ENCODE assay signal across 8 cellular contexts in the genomic region with DNA sequence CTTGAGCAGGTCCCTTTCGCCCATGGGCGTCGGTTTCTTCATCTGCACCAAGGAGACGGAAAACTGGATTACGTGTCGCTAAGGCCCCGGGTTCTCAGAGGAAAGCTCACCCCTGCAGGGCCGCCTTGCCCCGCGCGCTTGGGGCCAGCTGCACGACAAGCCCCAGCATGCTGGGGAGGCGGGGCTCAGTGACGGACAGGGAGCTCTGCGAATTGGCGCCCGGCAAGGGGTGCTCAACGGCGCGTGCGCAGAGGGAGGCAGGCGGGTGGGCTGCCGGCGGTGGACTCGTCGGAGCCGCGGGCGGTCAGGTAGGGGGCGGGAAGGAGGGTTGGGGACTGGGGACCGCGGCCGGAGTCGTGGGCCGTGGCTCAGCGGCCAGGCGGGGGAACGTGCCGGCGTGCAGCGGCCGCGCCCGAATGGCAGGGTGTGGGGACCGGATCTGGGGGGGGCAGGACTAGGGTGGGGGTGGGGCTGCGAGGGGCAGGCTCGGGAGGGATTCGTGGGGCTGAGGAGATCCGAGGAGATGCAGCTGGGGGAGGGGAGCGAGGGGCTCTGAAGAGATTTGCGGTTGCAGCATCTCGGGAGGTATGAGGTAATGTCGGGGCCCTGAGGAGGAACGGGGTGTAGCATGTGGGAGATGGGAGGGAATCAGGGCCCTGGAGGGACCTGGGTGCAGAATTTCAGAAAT. TPM values are rescaled to one million over a fixed set of nuclear protein-coding genes. Genes with fewer than 3 reads are reported as not detected.
DNase-seq lines count a peak whose midpoint lies in the region; ATAC-seq and TF ChIP-seq lines count a peak whose summit lies in the region.

A gene with protein sequence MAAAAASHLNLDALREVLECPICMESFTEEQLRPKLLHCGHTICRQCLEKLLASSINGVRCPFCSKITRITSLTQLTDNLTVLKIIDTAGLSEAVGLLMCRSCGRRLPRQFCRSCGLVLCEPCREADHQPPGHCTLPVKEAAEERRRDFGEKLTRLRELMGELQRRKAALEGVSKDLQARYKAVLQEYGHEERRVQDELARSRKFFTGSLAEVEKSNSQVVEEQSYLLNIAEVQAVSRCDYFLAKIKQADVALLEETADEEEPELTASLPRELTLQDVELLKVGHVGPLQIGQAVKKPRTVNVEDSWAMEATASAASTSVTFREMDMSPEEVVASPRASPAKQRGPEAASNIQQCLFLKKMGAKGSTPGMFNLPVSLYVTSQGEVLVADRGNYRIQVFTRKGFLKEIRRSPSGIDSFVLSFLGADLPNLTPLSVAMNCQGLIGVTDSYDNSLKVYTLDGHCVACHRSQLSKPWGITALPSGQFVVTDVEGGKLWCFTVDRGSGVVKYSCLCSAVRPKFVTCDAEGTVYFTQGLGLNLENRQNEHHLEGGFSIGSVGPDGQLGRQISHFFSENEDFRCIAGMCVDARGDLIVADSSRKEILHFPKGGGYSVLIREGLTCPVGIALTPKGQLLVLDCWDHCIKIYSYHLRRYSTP (plus strand): TSS at position 232 of the 688 bp plus-strand sequence. CDS start 10,438 bp downstream, outside the sequence.

- H3K14ac ChIP-seq in trophoblast cell (ENCODE audit: low read length), result peak within 1 kb of the TSS; percentile 75

- peak within 1 kb of the TSS; percentile 87 for H3K18ac ChIP-seq in trophoblast cell (ENCODE audit: low read length)

- no peak within 1 kb of the TSS for H2BK5ac ChIP-seq in trophoblast cell (ENCODE audit: low read depth, low read length, poor library complexity)

- peaks cover 3% of the 10 kb centered on the region for H3K4me1 ChIP-seq in cardiac muscle cell (ENCODE audit: low read depth)
- peaks cover 9 to 13% of the 10 kb centered on the region in 2 experiments for H3K4me1 ChIP-seq in trophoblast cell (ENCODE audit: control insufficient read depth in 1 of 2, insufficient read depth in 2 of 2, low read length in 2 of 2)
- H3K4me1 ChIP-seq in tibial artery, result peaks cover 0 to 42% (median 13%) of the 10 kb centered on the region in 4 donors

- peak within 1 kb of the TSS; percentile 16 for H3K4ac ChIP-seq in trophoblast cell (ENCODE audit: low read depth, low read length)

- H3K79me2 ChIP-seq in trophoblast cell (ENCODE audit: control insufficient read depth, insufficient read depth, low read length, poor library complexity), result peaks cover 6% of the 10 kb centered on the region

- H2BK12ac ChIP-seq in trophoblast cell (ENCODE audit: low read length), result peak within 1 kb of the TSS; percentile 3

- peak within 1 kb of the TSS; percentile 18 for H2AK5ac ChIP-seq in trophoblast cell (ENCODE audit: low read length)

- TF ChIP-seq CTCF in GM10266 (IDR thresholded peaks at IDR 0.05; ENCODE audit: control insufficient read depth, insufficient read depth, low read depth, missing control alignments), result no peak
- TF ChIP-seq CTCF in cardiac muscle cell (IDR thresholded peaks at IDR 0.05; ENCODE audit: low read depth, low read length), result no peak
- TF ChIP-seq CTCF in tibial artery (IDR thresholded peaks at IDR 0.05), result no peak

- peak within 1 kb of the TSS; percentile 58 for H4K91ac ChIP-seq in trophoblast cell (ENCODE audit: low read depth, low read length)

- peak within 1 kb of the TSS; percentile 88 for H4K8ac ChIP-seq in trophoblast cell (ENCODE audit: low read depth, low read length)

- peak; percentile 99 for ATAC-seq in HG02571 (IDR thresholded peaks at IDR 0.05; ENCODE audit: unreplicated experiment)

- WGBS in trophoblast cell (ENCODE audit: extremely low coverage, insufficient coverage, insufficient read length), result no CpG with 5 or more reads among the region's 54 CpGs

- peak within 1 kb of the TSS; percentile 21 for H2BK120ac ChIP-seq in trophoblast cell (ENCODE audit: insufficient read depth, low read length, poor library complexity)

- H3K4me3 ChIP-seq in cardiac muscle cell, result peak within 1 kb of the TSS; percentile 66
- peak within 1 kb of the TSS; percentile 87 for H3K4me3 ChIP-seq in trophoblast cell (ENCODE audit: low read depth, low read length)
- peak within 1 kb of the TSS; percentile 81 to 82 for H3K4me3 ChIP-seq in tibial artery

- no peaks in the 10 kb centered on the region for H3K9me3 ChIP-seq in cardiac muscle cell (ENCODE audit: low read depth)
- no peaks in the 10 kb centered on the region for H3K9me3 ChIP-seq in trophoblast cell (ENCODE audit: insufficient read depth, low read depth, low read length)
- no peaks in the 10 kb centered on the region for H3K9me3 ChIP-seq in tibial artery

- H3K23ac ChIP-seq in trophoblast cell (ENCODE audit: low read length), result no peak within 1 kb of the TSS

- peak within 1 kb of the TSS; percentile 88 for H3K4me2 ChIP-seq in trophoblast cell (ENCODE audit: low read length)

- peaks cover 2% of the 10 kb centered on the region for H3K79me1 ChIP-seq in trophoblast cell (ENCODE audit: low read length)

- H2AFZ ChIP-seq in trophoblast cell (ENCODE audit: insufficient read depth, low read length, poor library complexity), result peak within 1 kb of the TSS; percentile 9

- H3K27me3 ChIP-seq in cardiac muscle cell (no peaks in the 10 kb centered on the region), trophoblast cell (ENCODE audit: insufficient read depth, low read length) (no peaks in the 10 kb centered on the region), tibial artery (no peaks in the 10 kb centered on the region)

- peak within 1 kb of the TSS; percentile 21 for H4K12ac ChIP-seq in trophoblast cell (ENCODE audit: low read depth, low read length)

- DNase-seq in GM10266 (ENCODE audit: extremely low spot score) (peak; percentile 93), NCI-H1092 treated with DMSO at 0.1 percent for 48 hours (lab: John Stamatoyannopoulos, UW) (peak; percentile 91), SW480 (ENCODE audit: low spot score) (peak; percentile 78), cardiac muscle cell (ENCODE audit: low read depth in 1 of 2, low spot score in 1 of 2) (peak; percentile 92 to 95), trophoblast cell (peak; percentile 80 to 91), tibial artery (peak; percentile 90 to 94)
- DNase-seq in activated naive CD8-positive, alpha-beta T cell treated with anti-CD3 and anti-CD28 coated beads, Interleukin-2, amount 50 U/mL, for 16 hours (ENCODE audit: low read depth, low spot score), result peak; percentile 89

- H3K27ac ChIP-seq in cardiac muscle cell (no peak within 1 kb of the TSS), trophoblast cell (ENCODE audit: low read depth, low read length) (no peak within 1 kb of the TSS), tibial artery (peak within 1 kb of the TSS; percentile 74 to 85)

- H3K36me3 ChIP-seq in cardiac muscle cell (no peaks in the 10 kb centered on the region), trophoblast cell (ENCODE audit: control insufficient read depth in 1 of 2, insufficient read depth in 2 of 2, low read length in 2 of 2) (no peaks in the 10 kb centered on the region), tibial artery (no peaks in the 10 kb centered on the region)

- H3K9ac ChIP-seq in trophoblast cell (ENCODE audit: low read length), result peak within 1 kb of the TSS; percentile 86

- intact Hi-C loops in tibial artery (cut with DNase I; ENCODE audit: low total_unique reads), result no loop called here

RNA-seq across cellular contexts. Expression of the gene that starts here (rescaled TPM):
- 14.0 and 15.0 TPM in 2 replicates for total RNA-seq in cardiac muscle cell
- 13.9 and 18.3 TPM in 2 replicates for polyA plus RNA-seq in cardiac muscle cell
- polyA plus RNA-seq in trophoblast cell (2013), result 8.7 and 9.4 TPM in 2 replicates

Comparison
In these comparisons a context has a peak if more than half of its experiments do, and no peak if none do; other contexts are left out.
1. H3K27ac ChIP-seq: peak in tibial artery (2 of 2); none in cardiac muscle cell (single experiment) and trophoblast cell (single experiment).
2. Peak in every context shown above with its lines, with median percentiles within 50 percentile points of each other: DNase-seq and H3K4me3 ChIP-seq.